ENCODE assay signal across 22 cellular contexts in the genomic region with DNA sequence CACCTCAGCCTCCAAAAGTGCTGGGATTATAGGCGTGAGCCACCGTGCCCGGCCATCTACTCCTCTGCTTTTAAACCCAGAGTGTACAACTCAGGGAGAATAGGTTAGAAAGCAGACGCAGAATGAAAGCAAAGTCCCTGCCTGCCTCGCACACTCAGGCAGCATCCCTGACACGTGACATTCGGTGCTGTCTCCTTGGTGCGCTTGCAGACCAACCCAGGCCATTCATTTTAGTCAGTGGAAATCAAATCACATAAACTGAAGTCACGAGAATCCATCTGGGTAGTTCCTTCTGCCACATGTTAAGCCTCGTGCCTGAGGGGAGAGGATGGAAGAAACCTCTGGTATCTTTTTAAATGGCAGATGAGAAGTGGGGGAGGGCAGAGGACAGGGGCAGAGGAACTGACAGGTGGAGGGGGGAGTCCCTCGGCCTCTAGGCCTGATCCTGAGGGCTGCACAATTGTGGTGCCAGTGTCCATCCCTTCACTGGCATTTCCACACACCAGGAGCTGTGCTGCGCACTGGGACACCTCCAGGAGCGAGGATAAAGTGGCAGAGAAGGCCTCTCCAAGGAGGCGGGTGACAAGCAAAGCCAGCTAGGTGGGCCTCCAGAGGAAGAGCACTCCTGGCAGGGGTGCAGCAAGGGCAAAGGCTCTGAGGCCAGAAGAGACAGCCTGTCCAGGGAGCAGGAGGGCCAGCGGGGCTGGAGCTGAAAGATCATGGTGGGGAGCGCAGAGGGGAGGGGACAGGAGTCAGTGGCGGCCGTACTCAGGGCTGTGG.
"Had no signal": no experiment of that assay in that cellular context is flagged by ENCODE, and none has a peak within 500 bp of the region (broad histone marks: within the 10 kb centered on the region; RNA-seq: fewer than 3 reads in every experiment).

No MANE protein-coding gene starts in this region.

- DNase-seq: activated CD4-positive, alpha-beta T cell treated with anti-CD3 and anti-CD28 coated beads for 36 hours; activated CD4-positive, alpha-beta T cell treated with anti-CD3 and anti-CD28 coated beads, Interleukin-2, amount 50 U/mL, for 48 hours; activated CD4-positive, CD25-positive, alpha-beta regulatory T cell; activated CD8-positive, alpha-beta memory T cell treated with anti-CD3 and anti-CD28 coated beads for 24 hours; activated effector memory CD4-positive, alpha-beta T cell treated with Interleukin-2 at 50 U/mL for 16 hours; activated naive CD4-positive, alpha-beta T cell treated with Interleukin-2 at 50 U/mL for 16 hours; colonic mucosa; effector memory CD4-positive, alpha-beta T cell; hippocampal formation; left colon; midbrain; naive thymus-derived CD4-positive, alpha-beta T cell; right lobe of liver; stimulated activated CD4-positive, alpha-beta T cell treated with anti-CD3 and anti-CD28 coated beads, Interleukin-2, amount 100 ng/mL, for 48 hours; stimulated activated naive CD8-positive, alpha-beta T cell treated with anti-CD3 and anti-CD28 coated beads, Interleukin-15, Interleukin-2, amounts not matched to agents 100 U/mL and 50 U/mL, for 24 hours; thyroid gland; upper lobe of right lung had no signal

- H3K27ac ChIP-seq: ascending aorta, colonic mucosa, gastroesophageal sphincter, right lobe of liver, thyroid gland, upper lobe of right lung had no signal

- H3K9me3 ChIP-seq: ascending aorta, colonic mucosa, gastroesophageal sphincter, right lobe of liver, thyroid gland, upper lobe of right lung had no signal

- H3K27ac Mint-ChIP-seq: activated CD4-positive, alpha-beta T cell treated with anti-CD3 and anti-CD28 coated beads for 36 hours; activated naive CD8-positive, alpha-beta T cell had no signal

- H3K9me3 Mint-ChIP-seq: brain, memory B cell had no signal

- H3K36me3 ChIP-seq: colonic mucosa, right lobe of liver, thyroid gland had no signal

- H3K4me1 ChIP-seq: ascending aorta, colonic mucosa, right lobe of liver, upper lobe of right lung had no signal

- ATAC-seq: activated CD4-positive, alpha-beta T cell treated with anti-CD3 and anti-CD28 coated beads for 36 hours; gastroesophageal sphincter; left colon; naive thymus-derived CD4-positive, alpha-beta T cell; right lobe of liver; stimulated activated naive CD8-positive, alpha-beta T cell treated with anti-CD3 and anti-CD28 coated beads, Interleukin-15, Interleukin-2, amounts not matched to agents 100 U/mL and 50 U/mL, for 24 hours; upper lobe of right lung had no signal

- H3K4me3 ChIP-seq: ascending aorta, colonic mucosa, gastroesophageal sphincter, right lobe of liver, thyroid gland, upper lobe of right lung had no signal

- H3K4me3 Mint-ChIP-seq: activated CD4-positive, alpha-beta T cell treated with anti-CD3 and anti-CD28 coated beads for 36 hours; activated naive CD8-positive, alpha-beta T cell; brain; memory B cell; naive thymus-derived CD4-positive, alpha-beta T cell had no signal

- H3K27me3 ChIP-seq: ascending aorta, colonic mucosa, gastroesophageal sphincter, right lobe of liver, thyroid gland, upper lobe of right lung had no signal

- H3K27me3 Mint-ChIP-seq: activated CD4-positive, alpha-beta T cell treated with anti-CD3 and anti-CD28 coated beads for 36 hours; activated naive CD8-positive, alpha-beta T cell; memory B cell; naive thymus-derived CD4-positive, alpha-beta T cell had no signal
